Comparison of ENCODE assay signal across 8 cellular contexts in the genomic region with DNA sequence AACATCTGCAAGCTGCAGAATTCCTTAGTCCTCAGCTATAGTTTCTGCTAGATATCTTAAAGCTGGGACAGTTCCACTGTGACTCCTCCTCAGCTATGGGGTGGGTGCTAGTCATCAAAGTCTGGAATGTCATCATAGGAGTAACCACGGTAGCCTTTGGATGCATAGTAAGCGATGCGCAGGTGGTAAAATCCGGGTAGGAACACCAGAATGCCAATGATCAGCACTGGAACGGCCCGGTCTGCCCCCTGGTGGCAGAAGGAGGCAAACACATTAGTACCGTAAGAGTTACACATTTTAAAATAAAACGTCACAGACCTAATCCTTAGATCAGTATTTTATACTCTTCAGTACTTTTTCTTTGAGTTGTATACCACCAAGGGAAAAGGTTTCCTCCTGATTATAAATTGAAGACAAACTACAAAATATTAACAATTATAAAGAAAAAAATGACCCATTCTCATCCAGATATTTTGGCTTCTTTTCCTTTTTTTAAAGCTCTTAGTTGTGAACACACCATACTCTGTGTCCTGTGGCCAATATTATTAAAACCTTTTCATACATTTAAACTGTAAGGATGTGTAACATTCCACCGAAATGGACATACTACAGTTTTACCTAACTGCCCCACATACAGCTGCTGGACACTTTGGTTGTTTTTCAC. TPM values are rescaled to one million over a fixed set of nuclear protein-coding genes. Genes with fewer than 3 reads are reported as not detected.
DNase-seq lines count a peak whose midpoint lies in the region; ATAC-seq and TF ChIP-seq lines count a peak whose summit lies in the region.

No MANE protein-coding gene starts in this region.

- H3K36me3 ChIP-seq in RWPE2 (ENCODE audit: low read depth) (peaks cover 79% of the 10 kb centered on the region), thoracic aorta (peaks cover 10% of the 10 kb centered on the region)

- H3K9me3 Mint-ChIP-seq in activated T-helper 17 cell treated with anti-CD3 and anti-CD28 coated beads, Interleukin-2, amount 50 U/mL, for 72 hours = no peaks in the 10 kb centered on the region

- peak; percentile 59 for DNase-seq in KBM-7
- no peak for DNase-seq in RWPE2 (ENCODE audit: low spot score)
- DNase-seq in foreskin fibroblast = peak; percentile 50 to 86
- peak; percentile 88 for DNase-seq in omental fat pad (ENCODE audit: low spot score)
- peak; percentile 29 for DNase-seq in thoracic aorta (ENCODE audit: low spot score)

- H3K36me3 Mint-ChIP-seq in activated T-helper 17 cell treated with anti-CD3 and anti-CD28 coated beads, Interleukin-2, amount 50 U/mL, for 72 hours (ENCODE audit: low read depth) = peaks cover 94% of the 10 kb centered on the region

- TF ChIP-seq CTCF in GM12872 (IDR thresholded peaks at IDR 0.05; ENCODE audit: insufficient read depth, low read depth, low read length) = peak; percentile 80
- peak; percentile 99 for TF ChIP-seq CTCF in RWPE2 (IDR thresholded peaks at IDR 0.05; ENCODE audit: poor library complexity, severe bottlenecking)
- peak; percentile 66 for TF ChIP-seq CTCF in foreskin fibroblast (IDR thresholded peaks at IDR 0.05; ENCODE audit: low read depth, low read length)
- TF ChIP-seq CTCF in omental fat pad (IDR thresholded peaks at IDR 0.05) = peak in 2 of 3 donors; percentile 12 to 73
- peak; percentile 90 for TF ChIP-seq CTCF in thoracic aorta (IDR thresholded peaks at IDR 0.05)

- H3K4me3 ChIP-seq in RWPE2 (ENCODE audit: severe bottlenecking) (no peak overlapping the region), foreskin fibroblast (ENCODE audit: low read depth in 1 of 2, low read length in 2 of 2) (no peak overlapping the region), thoracic aorta (no peak overlapping the region)

- no peaks in the 10 kb centered on the region for H3K4me1 ChIP-seq in RWPE2 (ENCODE audit: insufficient read depth, poor library complexity, severe bottlenecking)
- H3K4me1 ChIP-seq in thoracic aorta (ENCODE audit: control insufficient read depth in 1 of 2, low read depth in 2 of 2) = no peaks in the 10 kb centered on the region

- ATAC-seq in RWPE2 (ENCODE audit: low read depth) (peak; percentile 83), omental fat pad (ENCODE audit: low FRiP score) (peak; percentile 89), thoracic aorta (ENCODE audit: insufficient number of reproducible peaks, low FRiP score, low read depth) (peak; percentile 52), HG03521 (IDR thresholded peaks at IDR 0.05; ENCODE audit: unreplicated experiment) (no peak)
- peak; percentile 83 for ATAC-seq in activated T-helper 17 cell treated with anti-CD3 and anti-CD28 coated beads, Interleukin-2, amount 50 U/mL, for 72 hours (replicated peaks)

- no peaks in the 10 kb centered on the region for H3K9me3 ChIP-seq in RWPE2 (ENCODE audit: severe bottlenecking)
- H3K9me3 ChIP-seq in thoracic aorta = no peaks in the 10 kb centered on the region

- H3K27ac Mint-ChIP-seq in activated T-helper 17 cell treated with anti-CD3 and anti-CD28 coated beads, Interleukin-2, amount 50 U/mL, for 72 hours = peak overlapping the region; percentile 51

- H3K4me1 Mint-ChIP-seq in activated T-helper 17 cell treated with anti-CD3 and anti-CD28 coated beads, Interleukin-2, amount 50 U/mL, for 72 hours = peaks cover 4% of the 10 kb centered on the region

- H3K4me3 Mint-ChIP-seq in activated T-helper 17 cell treated with anti-CD3 and anti-CD28 coated beads, Interleukin-2, amount 50 U/mL, for 72 hours = no peak overlapping the region

- no peaks in the 10 kb centered on the region for H3K27me3 Mint-ChIP-seq in activated T-helper 17 cell treated with anti-CD3 and anti-CD28 coated beads, Interleukin-2, amount 50 U/mL, for 72 hours

- H3K27ac ChIP-seq in RWPE2 (ENCODE audit: poor library complexity, severe bottlenecking) (no peak overlapping the region), thoracic aorta (no peak overlapping the region)

- H3K27me3 ChIP-seq in RWPE2 (ENCODE audit: insufficient read depth, poor library complexity, severe bottlenecking) = no peaks in the 10 kb centered on the region
- H3K27me3 ChIP-seq in thoracic aorta (replicated peaks; ENCODE audit: insufficient read depth) = no peaks in the 10 kb centered on the region

- in situ Hi-C loops in KBM-7 (cut with MboI; ENCODE audit: low pct_unique_long_range_greater_than_20kb, low sequenced_read_pairs) = no loop called here

RNA-seq across cellular contexts. Expression of gene TMEM230, which starts 12.1 kb away (rescaled TPM):
- total RNA-seq in activated T-helper 17 cell treated with anti-CD3 and anti-CD28 coated beads, Interleukin-2, amount 50 U/mL, for 72 hours = 10 to 100 TPM; 50.6 to 64.2 TPM
- total RNA-seq in omental fat pad (100 to 1,000 TPM in 3 of 4 donors, 10 to 100 TPM in 1; 86.5 to 138 (median 127) TPM), thoracic aorta (100 to 1,000 TPM in 1 of 2 donors, 10 to 100 TPM in 1; 62.8 to 114 TPM)

RNA-seq across cellular contexts. Expression of gene PCNA, which starts 18.9 kb away (rescaled TPM):
- 100 to 1,000 TPM; 346 to 572 TPM for total RNA-seq in activated T-helper 17 cell treated with anti-CD3 and anti-CD28 coated beads, Interleukin-2, amount 50 U/mL, for 72 hours
- 10 to 100 TPM; 26.4 to 38.6 (median 30.9) TPM for total RNA-seq in omental fat pad
- total RNA-seq in thoracic aorta = 10 to 100 TPM; 20.5 to 39.7 TPM

RNA-seq across cellular contexts. Expression of gene CDS2, which starts 26.0 kb away (rescaled TPM):
- 10 to 100 TPM; 53.8 to 70.5 TPM for total RNA-seq in activated T-helper 17 cell treated with anti-CD3 and anti-CD28 coated beads, Interleukin-2, amount 50 U/mL, for 72 hours
- total RNA-seq in omental fat pad (10 to 100 TPM; 27.5 to 49.5 (median 35.5) TPM), thoracic aorta (10 to 100 TPM; 63.6 to 85.6 TPM)

Comparison
In these comparisons a context has a peak if more than half of its experiments do, and no peak if none do; other contexts are left out.
1. CTCF ChIP-seq: peak in every context shown above with its lines; median percentile 99 in RWPE2; 90 in thoracic aorta; 80 in GM12872; 66 in foreskin fibroblast; 42 in omental fat pad.
2. RNA of gene PCNA, which starts 18.9 kb away (total RNA-seq): 346 to 572 TPM in activated T-helper 17 cell treated with anti-CD3 and anti-CD28 coated beads, Interleukin-2, amount 50 U/mL, for 72 hours; 20.5 to 39.7 TPM in thoracic aorta and 26.4 to 38.6 TPM in omental fat pad; every median in the first group is over 4 times any median in the second.